In the genomic region with DNA sequence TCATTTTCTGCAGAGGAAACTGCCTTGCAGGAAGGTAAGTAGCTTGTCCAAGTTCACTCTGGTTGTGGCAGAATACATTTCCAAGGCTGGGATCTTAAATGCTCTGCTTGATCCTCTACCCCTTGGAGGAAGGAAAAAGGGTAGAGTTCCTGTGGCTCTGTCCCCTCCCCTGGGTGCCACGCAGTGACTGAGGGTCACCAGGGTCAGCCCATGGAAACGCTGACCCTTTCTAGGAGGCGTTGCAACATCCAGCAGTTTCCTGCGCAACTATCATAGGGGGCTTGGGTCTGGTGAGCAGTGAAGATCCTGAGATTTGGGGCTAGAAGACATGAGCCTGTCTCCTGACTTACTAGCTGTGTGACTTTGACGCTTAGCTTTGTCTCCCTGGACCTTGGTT, we compare ENCODE assay signal across 9 cellular contexts. TPM values are rescaled to one million over a fixed set of nuclear protein-coding genes. Genes with fewer than 3 reads are reported as not detected.
DNase-seq lines count a peak whose midpoint lies in the region; ATAC-seq, FAIRE-seq and TF ChIP-seq lines count a peak whose summit lies in the region.
"Had no signal": no experiment of that assay in that cellular context is flagged by ENCODE, and none has a peak within 500 bp of the region (broad histone marks: within the 10 kb centered on the region; RNA-seq: fewer than 3 reads in every experiment).

No MANE protein-coding gene starts in this region.

- H3K9me3 ChIP-seq in K562 (replicated peaks; ENCODE audit: control insufficient read depth, insufficient read depth, low read depth, low read length) (no peaks in the 10 kb centered on the region), mucosa of rectum (ENCODE audit: control insufficient read depth in 2 of 2, low read length in 2 of 2) (no peaks in the 10 kb centered on the region), transverse colon (no peaks in the 10 kb centered on the region)

- in situ Hi-C loops in K562 (cut with MboI) = no loop called here
- in situ Hi-C loops in transverse colon (cut with MboI; ENCODE audit: low pct_ligation_motif_present in 1 of 4, low pct_unique_long_range_greater_than_20kb in 1 of 4, low sequenced_read_pairs in 3 of 4) = loop anchor here in 2 of 4 donors (10.0 to 25.0 kb wide), 2 partner anchors 112 to 119 kb away; partner anchors contain the start of gene CSF1 (in 1 of the 2)

- no TSS peak for BruUV-seq in K562 (replicated peaks; lab: Mats Ljungman, UMichigan)

- H3K4me1 ChIP-seq in K562 (replicated peaks in 1 of 2; ENCODE audit: control insufficient read depth in 2 of 2, insufficient read depth in 2 of 2, low read length in 2 of 2) (peaks cover 62 to 72% of the 10 kb centered on the region in 2 experiments), mucosa of rectum (ENCODE audit: control insufficient read depth in 2 of 2, insufficient read depth in 2 of 2, low read length in 2 of 2) (peaks cover 69 to 70% of the 10 kb centered on the region in 2 donors), transverse colon (peaks cover 44 to 84% (median 58%) of the 10 kb centered on the region in 4 donors)

- TF ChIP-seq CTCF in K562 (IDR thresholded peaks at IDR 0.05 in 2 of 3, conservative IDR thresholded peaks at IDR 0.05 in 1 of 3; ENCODE audit: insufficient read depth in 2 of 3, low read depth in 1 of 3, low read length in 3 of 3) (no peak), transverse colon (IDR thresholded peaks at IDR 0.05) (no peak)

- no peaks in the 10 kb centered on the region for H3K27me3 ChIP-seq in K562 (ENCODE audit: control insufficient read depth in 2 of 2, insufficient read depth in 2 of 2, low read length in 2 of 2)
- no peaks in the 10 kb centered on the region for H3K27me3 ChIP-seq in mucosa of rectum (ENCODE audit: control insufficient read depth in 2 of 2, insufficient read depth in 2 of 2, low read length in 2 of 2)
- no peaks in the 10 kb centered on the region for H3K27me3 ChIP-seq in transverse colon

- no peaks in the 10 kb centered on the region for H3K79me2 ChIP-seq in K562 (ENCODE audit: control insufficient read depth, insufficient read depth, low read length)

- H3K36me3 ChIP-seq in K562 (ENCODE audit: control insufficient read depth, insufficient read depth, low read length) (no peaks in the 10 kb centered on the region), mucosa of rectum (ENCODE audit: control insufficient read depth in 2 of 2, insufficient read depth in 2 of 2, low read length in 2 of 2) (no peaks in the 10 kb centered on the region), transverse colon (no peaks in the 10 kb centered on the region)

- POLR2A ChIA-PET in K562 (lab: Yijun Ruan, JAX) = interaction anchor here (0.6 to 2.5 kb wide), 8 partner anchors 9 to 246 kb away, joined by 3 to 8 read pairs (median 4); no protein-coding TSS in a partner anchor

- WGBS in K562 (ENCODE audit: insufficient coverage, low coverage, missing lambda C conversion rate) = 13% methylated on average over 5 of the region's 5 CpGs
- 60% methylated on average over 5 of the region's 5 CpGs; no CpG with 5 or more reads in 1 of the 2 donors for WGBS in transverse colon (ENCODE audit: low coverage in 1 of 2), 2 donors

- intact Hi-C loops in K562 (cut with micrococcal nuclease) = loop anchor here (5.0 kb wide), 1 partner anchor 124 kb away; no protein-coding TSS in a partner anchor
- intact Hi-C loops in transverse colon (cut with DNase I; ENCODE audit: low total_unique reads) = loop anchor here (2.0 kb wide), 1 partner anchor 84 kb away; no protein-coding TSS in a partner anchor

- H3K27ac ChIP-seq in K562 (ENCODE audit: extremely low read depth, low read depth, low read length) (peak overlapping the region; percentile 36; the same call in 2 of the 3 replicates), mucosa of rectum (ENCODE audit: low read depth in 2 of 2, low read length in 2 of 2) (peak overlapping the region; percentile 70 to 80), transverse colon (peak overlapping the region; percentile 58 to 82 (median 76))

- peak; percentile 36 for DNase-seq in activated effector memory CD4-positive, alpha-beta T cell treated with anti-CD3 and anti-CD28 coated beads, Interleukin-2, amount 50 U/mL, for 16 hours
- no peak for DNase-seq in activated effector memory CD4-positive, alpha-beta T cell treated with Interleukin-2 at 50 U/mL for 16 hours
- peak in 1 of 4 experiments; percentile 29 for DNase-seq in K562 (ENCODE audit: extremely low read depth in 1 of 4, low spot score in 3 of 4)
- DNase-seq in transverse colon = peak; percentile 5
- DNase-seq in NCI-H226 = no peak
- no peak for DNase-seq in NCI-H2029 treated with DMSO at 0.1 percent for 48 hours (lab: John Stamatoyannopoulos, UW)

- no peak for TF ChIP-seq EP300 in K562 (IDR thresholded peaks at IDR 0.05; ENCODE audit: low read length)
- TF ChIP-seq EP300 in transverse colon (IDR thresholded peaks at IDR 0.05; ENCODE audit: low read depth) = no peak

- no peak for FAIRE-seq in K562 (lab: Jason Lieb, UNC)

- peak overlapping the region; percentile 79 for H2AFZ ChIP-seq in K562 (ENCODE audit: low read depth, low read length)

- TF ChIP-seq RAD21 in K562 (CRISPR knock-in tag; conservative IDR thresholded peaks at IDR 0.05 in 1 of 2, IDR thresholded peaks at IDR 0.05 in 1 of 2) = no peak

- H3K4me2 ChIP-seq in K562 (ENCODE audit: insufficient read depth, low read length) = peak overlapping the region; percentile 22; the same call in 1 of the 2 replicates

- CTCF ChIA-PET in K562 (lab: Yijun Ruan, JAX; ENCODE audit: low intra/inter-chr PET ratio) = no interaction called here

- H3K9ac ChIP-seq in K562 (ENCODE audit: insufficient read depth in 1 of 2, low read depth in 2 of 2, low read length in 2 of 2) (peak overlapping the region; percentile 7 to 76; a peak in 2 of 4 replicates), mucosa of rectum (ENCODE audit: low read depth in 1 of 2, low read length in 2 of 2) (peak overlapping the region; percentile 14 to 44)

- no peak overlapping the region for H3K4me3 ChIP-seq in K562
- no peak overlapping the region for H3K4me3 ChIP-seq in mucosa of rectum (ENCODE audit: low read length in 2 of 2)
- H3K4me3 ChIP-seq in transverse colon = no peak overlapping the region

- TF ChIP-seq POLR2A in K562 (conservative IDR thresholded peaks at IDR 0.05) = no peak
- TF ChIP-seq POLR2A in transverse colon (IDR thresholded peaks at IDR 0.05) = no peak

- H3K9me1 ChIP-seq in K562 (ENCODE audit: control insufficient read depth, insufficient read depth, low read length) = no peaks in the 10 kb centered on the region

- H4K20me1 ChIP-seq in K562 (replicated peaks; ENCODE audit: control insufficient read depth, insufficient read depth, low read length) = no peaks in the 10 kb centered on the region

- ATAC-seq in K562 (no peak), HG02970 (IDR thresholded peaks at IDR 0.05; ENCODE audit: low FRiP score, unreplicated experiment) (no peak)

TF ChIP-seq in K562, 482 proteins besides CTCF, POLR2A, EP300 and RAD21 (continues in another document):
- TF ChIP-seq HDAC2 (IDR thresholded peaks at IDR 0.05) (no peak), ZBTB7A (IDR thresholded peaks at IDR 0.05; ENCODE audit: borderline replicate concordance, control insufficient read depth, low read depth, low read length) (peak; percentile 15; the same call in 1 of the 2 replicates), BCOR (IDR thresholded peaks at IDR 0.05) (0 out of 2 replicates have a peak, but pooled peaks have one; percentile 14), BHLHE40 (IDR thresholded peaks at IDR 0.05; ENCODE audit: low read length) (0 out of 2 replicates have a peak, but pooled peaks have one; percentile 22), CEBPG (CRISPR knock-in tag; IDR thresholded peaks at IDR 0.05) (peak; percentile 69), CEBPG (tag; conservative IDR thresholded peaks at IDR 0.05 in 1 of 2, IDR thresholded peaks at IDR 0.05 in 1 of 2) (peak; percentile 13 to 50; a peak in 1 of 4 replicates), RAD51 (IDR thresholded peaks at IDR 0.05; ENCODE audit: borderline replicate concordance, low read depth) (no peak), CEBPB (tag; IDR thresholded peaks at IDR 0.05) (peak; percentile 83)

RNA-seq across cellular contexts. Expression of gene EPS8L3, which starts 29.4 kb away (rescaled TPM):
- not detected in 2 replicates for total RNA-seq in K562 (2011; cell fraction: chromatin; rRNA removed; ENCODE audit: low replicate concordance)
- not detected in 2 replicates for total RNA-seq in K562 (2011; cell fraction: nucleolus; rRNA removed)
- total RNA-seq in K562 (2011; cell fraction: nucleoplasm; rRNA removed) = not detected in 2 replicates
- total RNA-seq in K562 (2014; rRNA removed) (not detected in 2 replicates), K562 (2014; rRNA removed; fragmentation: Illumina TruSeq; extraction: Trizol) (0.15 TPM in 1 of 2 replicates, not detected in the other), K562 (2015; rRNA removed; fragmentation: Illumina TruSeq; extraction: Trizol) (not detected in 2 replicates), K562 (2021) (0.42 and 0.51 TPM in 2 replicates), transverse colon (100 to 1,000 TPM; 228 to 468 (median 363) TPM)
- polyA plus RNA-seq in K562 (2011; rRNA removed) (0.13 and 0.14 TPM in 2 replicates), K562 (2014; fragmentation: Illumina TruSeq; extraction: Trizol) (0.09 and 0.61 TPM in 2 replicates), K562 (2014; fragmentation: Nextera tagmentation; extraction: Ambion mirVana) (not detected), K562 (2014; rRNA removed) (0.04 TPM in 1 of 2 replicates, not detected in the other)
- 0.07 and 0.16 TPM in 2 replicates for polyA plus RNA-seq in K562 (2011; cell fraction: cytosol; rRNA removed)
- 0.81 and 1.8 TPM in 2 replicates for polyA plus RNA-seq in K562 (2011; cell fraction: nucleus; rRNA removed)
- 0.07 and 0.14 TPM in 2 replicates for polyA plus RNA-seq in K562 (2012)
- not detected in 2 replicates for polyA minus RNA-seq in K562 (2011; rRNA and poly(A)+ RNA removed)
- not detected in 2 replicates for polyA minus RNA-seq in K562 (2011; cell fraction: cytosol; rRNA and poly(A)+ RNA removed)
- not detected in 2 replicates for polyA minus RNA-seq in K562 (2011; cell fraction: nucleus; rRNA and poly(A)+ RNA removed)
- total RNA-seq: urinary bladder had no signal

RNA-seq across cellular contexts. Expression of gene GSTM3, which starts 52.2 kb away (rescaled TPM):
- total RNA-seq in K562 (2011; cell fraction: chromatin; rRNA removed; ENCODE audit: low replicate concordance) = 1.2 and 1.8 TPM in 2 replicates
- total RNA-seq in K562 (2011; cell fraction: nucleolus; rRNA removed) = 1.1 and 2.7 TPM in 2 replicates
- 1.8 and 2.6 TPM in 2 replicates for total RNA-seq in K562 (2011; cell fraction: nucleoplasm; rRNA removed)
- total RNA-seq in K562 (2014; rRNA removed) = 2.3 and 4.3 TPM in 2 replicates
- total RNA-seq in K562 (2014; rRNA removed; fragmentation: Illumina TruSeq; extraction: Trizol) = 5.5 and 7.2 TPM in 2 replicates
- total RNA-seq in K562 (2015; rRNA removed; fragmentation: Illumina TruSeq; extraction: Trizol) = 4.1 and 4.5 TPM in 2 replicates
- total RNA-seq in K562 (2021) = 3.9 and 5.7 TPM in 2 replicates
- polyA plus RNA-seq in K562 (2011; rRNA removed) = 17.5 and 22.3 TPM in 2 replicates
- polyA plus RNA-seq in K562 (2011; cell fraction: cytosol; rRNA removed) = 10.2 and 17.2 TPM in 2 replicates
- polyA plus RNA-seq in K562 (2011; cell fraction: nucleus; rRNA removed) = 5.5 and 10.1 TPM in 2 replicates
- 10.9 and 11.4 TPM in 2 replicates for polyA plus RNA-seq in K562 (2012)
- polyA plus RNA-seq in K562 (2014; fragmentation: Illumina TruSeq; extraction: Trizol) = 8.9 and 9.5 TPM in 2 replicates
- 10 to 100 TPM; 23.1 to 24.5 TPM for polyA plus RNA-seq in K562 (2014; fragmentation: Nextera tagmentation; extraction: Ambion mirVana)
- polyA plus RNA-seq in K562 (2014; rRNA removed) = 8.9 and 9.4 TPM in 2 replicates
- polyA minus RNA-seq in K562 (2011; rRNA and poly(A)+ RNA removed) = 8.5 and 12.1 TPM in 2 replicates
- polyA minus RNA-seq in K562 (2011; cell fraction: cytosol; rRNA and poly(A)+ RNA removed) = 2.6 and 5.3 TPM in 2 replicates
- polyA minus RNA-seq in K562 (2011; cell fraction: nucleus; rRNA and poly(A)+ RNA removed) = 1.2 and 3.3 TPM in 2 replicates
- 10 to 100 TPM in 3 of 4 donors, 1 to 10 TPM in 1; 8.2 to 34.1 (median 24.3) TPM for total RNA-seq in transverse colon

Comparison
In these comparisons a context has a peak if more than half of its experiments do, and no peak if none do; other contexts are left out.
1. DNase-seq: peak in activated effector memory CD4-positive, alpha-beta T cell treated with anti-CD3 and anti-CD28 coated beads, Interleukin-2, amount 50 U/mL, for 16 hours (single experiment) and transverse colon (single experiment); none in activated effector memory CD4-positive, alpha-beta T cell treated with Interleukin-2 at 50 U/mL for 16 hours (single experiment), NCI-H226 (single experiment) and NCI-H2029 treated with DMSO at 0.1 percent for 48 hours (single experiment).
2. RNA of gene EPS8L3, which starts 29.4 kb away (total RNA-seq): 228 to 468 TPM in transverse colon; 0.15 to 0.51 TPM in K562; every median in the first group is over 100 times any median in the second.
3. Peak in every context shown above with its lines, with median percentiles within 50 percentile points of each other: H3K27ac ChIP-seq.